In genomic region chr2:200747668-200748618, GRCh38 we compare ENCODE assay signal across 9 cellular contexts.
DNase-seq lines count a peak whose midpoint lies in the region; ATAC-seq and TF ChIP-seq lines count a peak whose summit lies in the region.
"Had no signal": no experiment of that assay in that cellular context is flagged by ENCODE, and none has a peak within 500 bp of the region (broad histone marks: within the 10 kb centered on the region; RNA-seq: fewer than 3 reads in every experiment).

No MANE protein-coding gene starts in this region.

- intact Hi-C loops in Panc1 (cut with micrococcal nuclease; ENCODE audit: unreplicated experiment) = no loop called here
- intact Hi-C loops in CD4-positive, alpha-beta T cell (cut with DNase I, micrococcal nuclease) = no loop called here

- DNase-seq in DMS53 treated with DMSO at 0.1 percent for 48 hours (lab: John Stamatoyannopoulos, UW; ENCODE audit: unreplicated experiment) = peak; percentile 48
- no peak for DNase-seq in Panc1 (ENCODE audit: low read depth, low spot score)
- DNase-seq in fibroblast of pulmonary artery (ENCODE audit: low read depth) = peak; percentile 78
- peak; percentile 73 for DNase-seq in retinal pigment epithelial cell (ENCODE audit: low read depth)
- no peak for DNase-seq in stimulated activated CD8-positive, alpha-beta memory T cell treated with anti-CD3 and anti-CD28 coated beads, Interleukin-4, amount 100 ng/mL, for 48 hours
- no peak for DNase-seq in osteocyte (ENCODE audit: extremely low spot score, unreplicated experiment)
- DNase-seq in CD4-positive, alpha-beta T cell = no peak
- DNase-seq: left cardiac atrium had no signal

- TF ChIP-seq CTCF in Panc1 (IDR thresholded peaks at IDR 0.05) (no peak), fibroblast of pulmonary artery (IDR thresholded peaks at IDR 0.05; ENCODE audit: low read length, missing control alignments) (no peak), retinal pigment epithelial cell (conservative IDR thresholded peaks at IDR 0.05; ENCODE audit: low read depth, low read length) (no peak), osteocyte (IDR thresholded peaks at IDR 0.05) (no peak)
- no peak for TF ChIP-seq CTCF in CD4-positive, alpha-beta T cell (IDR thresholded peaks at IDR 0.05)

- CTCF ChIA-PET in Panc1 (lab: Charles Lee) = no interaction called here
- CTCF ChIA-PET in CD4-positive, alpha-beta T cell (lab: Charles Lee) = interaction anchor here (1.4 kb wide), 1 partner anchor 35 kb away, joined by 3 read pairs; no protein-coding TSS in a partner anchor

- no peaks in the 10 kb centered on the region for H3K4me1 ChIP-seq in Panc1 (ENCODE audit: control insufficient read depth, insufficient read depth, low read length)

- no peaks in the 10 kb centered on the region for H3K36me3 Mint-ChIP-seq in osteocyte (ENCODE audit: unreplicated experiment)
- no peaks in the 10 kb centered on the region for H3K36me3 Mint-ChIP-seq in CD4-positive, alpha-beta T cell (ENCODE audit: low read depth)

- no peaks in the 10 kb centered on the region for H3K9me3 ChIP-seq in Panc1 (ENCODE audit: control insufficient read depth, insufficient read depth, low read depth, low read length)
- no peaks in the 10 kb centered on the region for H3K9me3 ChIP-seq in CD4-positive, alpha-beta T cell (ENCODE audit: control insufficient read depth, low read length)

- H3K27ac ChIP-seq in Panc1 (ENCODE audit: low read length) = 0 out of 2 replicates have a peak overlapping the region, but pooled peaks have one; percentile 20
- H3K27ac ChIP-seq in CD4-positive, alpha-beta T cell (ENCODE audit: low read depth, low read length) = no peak overlapping the region

- H3K36me3 ChIP-seq in Panc1 (ENCODE audit: control insufficient read depth, insufficient read depth, low read length) = no peaks in the 10 kb centered on the region

- POLR2A ChIA-PET in Panc1 (lab: Charles Lee) = interaction anchor here (0.6 to 1.2 kb wide), 2 partner anchors 12 to 286 kb away, joined by 3 read pairs; no protein-coding TSS in a partner anchor
- POLR2A ChIA-PET in CD4-positive, alpha-beta T cell (lab: Charles Lee) = interaction anchor here (0.6 kb wide), 1 partner anchor 104 kb away, joined by 3 read pairs; no protein-coding TSS in a partner anchor

- peak overlapping the region in 1 of 2 experiments; percentile 8; a peak in 1 of 4 replicates for H3K4me3 ChIP-seq in Panc1 (ENCODE audit: low read depth in 2 of 2, low read length in 2 of 2)
- no peak overlapping the region for H3K4me3 ChIP-seq in fibroblast of pulmonary artery (replicated peaks; ENCODE audit: low read depth, low read length)
- H3K4me3 ChIP-seq in retinal pigment epithelial cell (ENCODE audit: low read length) = no peak overlapping the region

- no peak overlapping the region for H3K4me3 Mint-ChIP-seq in osteocyte (ENCODE audit: unreplicated experiment)
- no peak overlapping the region for H3K4me3 Mint-ChIP-seq in CD4-positive, alpha-beta T cell

- peaks cover 24% of the 10 kb centered on the region for H3K4me1 Mint-ChIP-seq in osteocyte (ENCODE audit: unreplicated experiment)
- H3K4me1 Mint-ChIP-seq in CD4-positive, alpha-beta T cell (ENCODE audit: low read depth) = no peaks in the 10 kb centered on the region

- H3K9me3 Mint-ChIP-seq in osteocyte (ENCODE audit: unreplicated experiment) = no peaks in the 10 kb centered on the region
- no peaks in the 10 kb centered on the region for H3K9me3 Mint-ChIP-seq in CD4-positive, alpha-beta T cell

- BruUV-seq in Panc1 (replicated peaks; lab: Mats Ljungman, UMichigan) = no TSS peak

- no peak overlapping the region for H3K27ac Mint-ChIP-seq in osteocyte (ENCODE audit: unreplicated experiment)
- no peak overlapping the region for H3K27ac Mint-ChIP-seq in CD4-positive, alpha-beta T cell

- ATAC-seq in Panc1 (peak; percentile 67), HG02973 (IDR thresholded peaks at IDR 0.05; ENCODE audit: unreplicated experiment) (no peak)
- no peak for ATAC-seq in CD4-positive, alpha-beta T cell (ENCODE audit: poor library complexity)

- no peaks in the 10 kb centered on the region for H3K27me3 ChIP-seq in Panc1 (ENCODE audit: control insufficient read depth, insufficient read depth, low read length)
- no peaks in the 10 kb centered on the region for H3K27me3 ChIP-seq in CD4-positive, alpha-beta T cell (ENCODE audit: control insufficient read depth, insufficient read depth, low read length)

- no peaks in the 10 kb centered on the region for H3K27me3 Mint-ChIP-seq in osteocyte (ENCODE audit: unreplicated experiment)
- H3K27me3 Mint-ChIP-seq in CD4-positive, alpha-beta T cell = peaks cover 14% of the 10 kb centered on the region

- in situ Hi-C loops in Panc1 (cut with HindIII; ENCODE audit: low pct_unique_long_range_greater_than_20kb, low sequenced_read_pairs) = no loop called here

Comparison
In these comparisons a context has a peak if more than half of its experiments do, and no peak if none do; other contexts are left out.
1. DNase-seq: peak in DMS53 treated with DMSO at 0.1 percent for 48 hours (single experiment), fibroblast of pulmonary artery (single experiment) and retinal pigment epithelial cell (single experiment); none in Panc1 (single experiment), stimulated activated CD8-positive, alpha-beta memory T cell treated with anti-CD3 and anti-CD28 coated beads, Interleukin-4, amount 100 ng/mL, for 48 hours (single experiment), osteocyte (single experiment) and CD4-positive, alpha-beta T cell (0 of 10).